11 cellular contexts compared by ENCODE assay signal in the genomic region with DNA sequence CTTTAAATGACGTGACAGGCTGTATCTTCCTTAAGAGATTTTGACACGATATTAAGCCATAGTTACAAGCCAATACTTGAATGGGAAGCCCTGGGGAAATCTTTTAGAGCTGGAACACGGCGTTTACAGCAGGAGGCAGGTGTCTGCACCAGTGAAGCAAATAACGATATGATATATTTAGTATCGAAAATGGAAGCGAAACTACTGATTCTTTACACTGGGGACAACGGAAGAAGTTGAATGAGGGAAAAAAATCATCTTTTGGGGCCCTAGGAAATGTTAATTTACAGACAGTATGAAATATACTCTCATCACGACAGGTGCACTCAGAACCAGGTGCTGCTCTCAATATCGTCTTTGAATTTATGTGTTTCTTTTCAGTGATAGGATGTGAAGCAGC.
DNase-seq lines count a peak whose midpoint lies in the region; ATAC-seq, FAIRE-seq and TF ChIP-seq lines count a peak whose summit lies in the region.
"Had no signal": no experiment of that assay in that cellular context is flagged by ENCODE, and none has a peak within 500 bp of the region (broad histone marks: within the 10 kb centered on the region; RNA-seq: fewer than 3 reads in every experiment).

No MANE protein-coding gene starts in this region.

- no peak overlapping the region for H3K4me3 Mint-ChIP-seq in chondrocyte (ENCODE audit: unreplicated experiment)

- peaks cover 9% of the 10 kb centered on the region for H3K4me1 Mint-ChIP-seq in chondrocyte (ENCODE audit: low read depth)

- no peaks in the 10 kb centered on the region for H3K36me3 Mint-ChIP-seq in chondrocyte (ENCODE audit: low read depth)

- TF ChIP-seq CTCF in chondrocyte (IDR thresholded peaks at IDR 0.05) (no peak), ovary (IDR thresholded peaks at IDR 0.05) (no peak), lower leg skin (IDR thresholded peaks at IDR 0.05) (no peak), pancreas (IDR thresholded peaks at IDR 0.05) (no peak)

- ATAC-seq in GM21737 (IDR thresholded peaks at IDR 0.05; ENCODE audit: unreplicated experiment) (peak; percentile 80), HG03469 (IDR thresholded peaks at IDR 0.05; ENCODE audit: unreplicated experiment) (peak; percentile 53), pancreas (no peak)
- ATAC-seq: left lobe of liver had no signal

- no peaks in the 10 kb centered on the region for H3K27me3 Mint-ChIP-seq in chondrocyte (ENCODE audit: low read depth)

- peaks cover 10% of the 10 kb centered on the region for H3K9me3 Mint-ChIP-seq in chondrocyte (ENCODE audit: low read depth)

- no peaks in the 10 kb centered on the region for H3K4me1 ChIP-seq in ovary (ENCODE audit: insufficient read depth)
- H3K4me1 ChIP-seq in pancreas, result no peaks in the 10 kb centered on the region

- H3K27ac Mint-ChIP-seq in chondrocyte (ENCODE audit: unreplicated experiment), result no peak overlapping the region

- intact Hi-C loops in ovary (cut with DNase I) (no loop called here), lower leg skin (cut with DNase I; ENCODE audit: low total_unique reads) (no loop called here), pancreas (cut with DNase I) (no loop called here)

- TF ChIP-seq POLR2A in ovary (IDR thresholded peaks at IDR 0.05) (no peak), lower leg skin (IDR thresholded peaks at IDR 0.05) (no peak)

- H3K27ac ChIP-seq in ovary (no peak overlapping the region), pancreas (no peak overlapping the region)
- H3K27ac ChIP-seq: epithelial cell of prostate had no signal

- TF ChIP-seq EP300 in ovary (IDR thresholded peaks at IDR 0.05), result no peak

- H3K36me3 ChIP-seq in ovary (no peaks in the 10 kb centered on the region), pancreas (no peaks in the 10 kb centered on the region)

- FAIRE-seq in GM18507 (lab: Jason Lieb, UNC) (peak; percentile 60), pancreas (lab: Jason Lieb, UNC) (no peak)

- H3K4me3 ChIP-seq in ovary (no peak overlapping the region), lower leg skin (ENCODE audit: low read depth, poor library complexity, severe bottlenecking) (no peak overlapping the region), pancreas (no peak overlapping the region)

- WGBS in ovary, 3 donors, result 76 to 80% (median 79%) methylated on average over 10 of the region's 10 CpGs
- WGBS in lower leg skin, 2 donors, result 49 to 66% methylated on average over 10 of the region's 10 CpGs
- WGBS in pancreas, 2 donors, result 60 to 71% methylated on average over 10 of the region's 10 CpGs

- H3K9me3 ChIP-seq in ovary (no peaks in the 10 kb centered on the region), pancreas (no peaks in the 10 kb centered on the region)

- H3K27me3 ChIP-seq in ovary (no peaks in the 10 kb centered on the region), pancreas (no peaks in the 10 kb centered on the region)

- DNase-seq in GM18507 (ENCODE audit: extremely low spot score, insufficient read length, low read depth) (no peak), NOMO-1 treated with DMSO at 0.1 percent for 48 hours (lab: John Stamatoyannopoulos, UW; ENCODE audit: unreplicated experiment) (peak; percentile 59), chondrocyte (ENCODE audit: low spot score) (no peak), ovary (no peak), lower leg skin (ENCODE audit: low spot score in 2 of 2) (no peak), pancreas (no peak)
- DNase-seq: activated effector memory CD4-positive, alpha-beta T cell treated with anti-CD3 and anti-CD28 coated beads, Interleukin-2, amount 50 U/mL, for 16 hours had no signal

Comparison
In these comparisons a context has a peak if more than half of its experiments do, and no peak if none do; other contexts are left out.
1. ATAC-seq: peak in GM21737 (single experiment) and HG03469 (single experiment); none in pancreas (0 of 4).